Comparison of ENCODE assay signal across 27 cellular contexts in the genomic region with DNA sequence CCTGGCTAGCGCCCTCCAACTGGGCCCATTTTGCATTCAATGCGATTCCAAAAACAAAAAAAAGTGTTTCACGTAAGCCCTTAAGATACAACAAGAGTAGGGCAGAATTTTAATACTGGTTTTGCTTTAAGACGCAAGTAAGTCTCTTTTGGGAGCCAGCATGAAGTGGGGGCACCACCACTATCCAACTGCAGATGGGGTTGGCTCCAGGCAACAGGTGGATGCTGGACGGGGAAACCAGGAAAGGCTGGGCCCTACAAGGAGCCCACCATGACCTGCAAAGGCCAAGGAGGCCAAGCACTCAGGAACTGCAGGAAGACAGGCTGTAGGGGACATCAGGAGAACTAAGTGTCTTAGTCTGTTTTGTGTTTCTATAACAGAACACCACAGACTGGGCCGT.
"Had no signal": no experiment of that assay in that cellular context is flagged by ENCODE, and none has a peak within 500 bp of the region (broad histone marks: within the 10 kb centered on the region; RNA-seq: fewer than 3 reads in every experiment).

No MANE protein-coding gene starts in this region.

- DNase-seq: activated CD4-positive, alpha-beta memory T cell treated with anti-CD3 and anti-CD28 coated beads for 36 hours; activated CD4-positive, alpha-beta T cell treated with anti-CD3 and anti-CD28 coated beads, Interleukin-2, amount 10 ng/mL, durations not matched to agents 7 days and 5 days; activated CD4-positive, CD25-positive, alpha-beta regulatory T cell; activated CD8-positive, alpha-beta memory T cell treated with anti-CD3 and anti-CD28 coated beads for 24 hours; activated naive CD4-positive, alpha-beta T cell treated with anti-CD3 and anti-CD28 coated beads, Interleukin-2, amount 50 U/mL, for 16 hours; activated naive CD8-positive, alpha-beta T cell treated with anti-CD3 and anti-CD28 coated beads, Interleukin-2, amount 50 U/mL, for 24 hours; activated T-cell treated with anti-CD3 and anti-CD28 coated beads for 4 hours; activated T-cell treated with anti-CD3 and anti-CD28 coated beads, Interleukin-2, amount 50 U/mL, for 48 hours; amniotic stem cell; brain microvascular endothelial cell; cerebellar nuclear complex; MG63; NCI-H1105; NCI-H1436; NCI-H1694 treated with DMSO at 0.1 percent for 48 hours; NCI-H2081; NCI-H510A treated with DMSO at 0.1 percent for 48 hours; NK-92 treated with Interleukin-12 subunit alpha and Interleukin-12 subunit beta, amount 100 ng/mL, for 24 hours; OCI-M1; RPMI8226; T-helper 1 cell had no signal

- H3K4me3 ChIP-seq: cardiac muscle cell, MG63, SK-N-MC had no signal

- H3K9me3 ChIP-seq: MG63 had no signal

- H3K27ac Mint-ChIP-seq: activated CD4-positive, alpha-beta memory T cell treated with anti-CD3 and anti-CD28 coated beads for 36 hours; activated CD4-positive, alpha-beta T cell treated with anti-CD3 and anti-CD28 coated beads, Interleukin-2, amount 10 ng/mL, durations not matched to agents 7 days and 5 days; activated naive CD8-positive, alpha-beta T cell treated with anti-CD3 and anti-CD28 coated beads, Interleukin-2, amount 50 U/mL, for 24 hours; activated T-helper 17 cell treated with anti-CD3 and anti-CD28 coated beads, Interleukin-2, amount 50 U/mL, for 72 hours had no signal

- H3K36me3 ChIP-seq: brain microvascular endothelial cell, cardiac muscle cell, MG63 had no signal

- ATAC-seq: activated naive CD8-positive, alpha-beta T cell treated with anti-CD3 and anti-CD28 coated beads, Interleukin-2, amount 50 U/mL, for 24 hours; activated T-helper 17 cell treated with anti-CD3 and anti-CD28 coated beads, Interleukin-2, amount 50 U/mL, for 72 hours; Panc1; Right ventricle myocardium inferior had no signal

- H3K27me3 ChIP-seq: brain microvascular endothelial cell, cardiac muscle cell, MG63 had no signal

- H3K27ac ChIP-seq: brain microvascular endothelial cell, cardiac muscle cell, SK-N-MC, VCaP had no signal

- H3K4me3 Mint-ChIP-seq: activated CD4-positive, alpha-beta memory T cell treated with anti-CD3 and anti-CD28 coated beads for 36 hours; activated CD4-positive, alpha-beta T cell treated with anti-CD3 and anti-CD28 coated beads, Interleukin-2, amount 10 ng/mL, durations not matched to agents 7 days and 5 days; activated naive CD8-positive, alpha-beta T cell treated with anti-CD3 and anti-CD28 coated beads, Interleukin-2, amount 50 U/mL, for 24 hours; activated T-helper 17 cell treated with anti-CD3 and anti-CD28 coated beads, Interleukin-2, amount 50 U/mL, for 72 hours had no signal

- H3K9me3 Mint-ChIP-seq: activated T-helper 17 cell treated with anti-CD3 and anti-CD28 coated beads, Interleukin-2, amount 50 U/mL, for 72 hours had no signal

- H3K27me3 Mint-ChIP-seq: activated CD4-positive, alpha-beta T cell treated with anti-CD3 and anti-CD28 coated beads, Interleukin-2, amount 10 ng/mL, durations not matched to agents 7 days and 5 days had no signal
